Comparison of ENCODE assay signal across 8 cellular contexts in genomic region chr7:45574521-45575500, GRCh38. TPM values are rescaled to one million over a fixed set of nuclear protein-coding genes. Genes with fewer than 3 reads are reported as not detected.
DNase-seq lines count a peak whose midpoint lies in the region; ATAC-seq, FAIRE-seq and TF ChIP-seq lines count a peak whose summit lies in the region.

No MANE protein-coding gene starts in this region.

- H3K79me2 ChIP-seq in GM12878 (ENCODE audit: control insufficient read depth, insufficient read depth, low read length), result no peaks in the 10 kb centered on the region

- TF ChIP-seq CTCF in LNCaP clone FGC (IDR thresholded peaks at IDR 0.05; ENCODE audit: control insufficient read depth, extremely low read depth, insufficient read depth) (peak; percentile 51), GM12878 (IDR thresholded peaks at IDR 0.05 in 2 of 3, conservative IDR thresholded peaks at IDR 0.05 in 1 of 3; ENCODE audit: control insufficient read depth in 2 of 3, extremely low read depth in 1 of 3, insufficient read depth in 1 of 3, low read depth in 3 of 3, low read length in 3 of 3) (no peak), testis (IDR thresholded peaks at IDR 0.05) (no peak)

- 12% methylated on average over 47 of the region's 104 CpGs for WGBS in GM12878 (ENCODE audit: insufficient coverage, insufficient replicate concordance, low lambda C conversion rate, missing lambda C conversion rate)
- WGBS in testis, 2 donors, result 0 to 1% methylated on average over 19 to 61 of the region's 104 CpGs

- H3K9me3 ChIP-seq in GM12878 (replicated peaks; ENCODE audit: control insufficient read depth, insufficient read depth, low read length) (no peaks in the 10 kb centered on the region), iPS-18c (ENCODE audit: control insufficient read depth, insufficient read depth, low read length) (peaks cover 3% of the 10 kb centered on the region), testis (no peaks in the 10 kb centered on the region)

- no peaks in the 10 kb centered on the region for H4K20me1 ChIP-seq in GM12878 (ENCODE audit: control insufficient read depth, insufficient read depth)

- H3K36me3 ChIP-seq in GM12878 (ENCODE audit: control insufficient read depth in 2 of 2, insufficient read depth in 2 of 2, low read length in 1 of 2) (no peaks in the 10 kb centered on the region), testis (ENCODE audit: low read depth, missing control alignments) (no peaks in the 10 kb centered on the region)

- H3K9ac ChIP-seq in GM12878 (ENCODE audit: control insufficient read depth, insufficient read depth, low read length), result no peak overlapping the region

- no peak for FAIRE-seq in GM12878 (lab: Jason Lieb, UNC)

- CTCF ChIA-PET in GM12878 (lab: Yijun Ruan, JAX), result no interaction called here

- no peak overlapping the region for H2AFZ ChIP-seq in GM12878 (ENCODE audit: control insufficient read depth, low read depth, low read length)

- no peaks in the 10 kb centered on the region for H3K4me1 ChIP-seq in GM12878 (ENCODE audit: control insufficient read depth, insufficient read depth, low read length)
- peaks cover 2% of the 10 kb centered on the region for H3K4me1 ChIP-seq in testis

- RAD21 ChIA-PET in GM12878 (lab: Charles Lee; ENCODE audit: unreplicated experiment), result no interaction called here

- intact Hi-C loops in GM12878 (cut with micrococcal nuclease; ENCODE audit: unreplicated experiment) (no loop called here), testis (cut with DNase I; ENCODE audit: low total_unique reads) (no loop called here)

- TF ChIP-seq RAD21 in GM12878 (IDR thresholded peaks at IDR 0.05; ENCODE audit: insufficient read depth, low read depth, low read length), result no peak

- peaks cover 6 to 14% of the 10 kb centered on the region in 2 experiments for H3K27me3 ChIP-seq in GM12878 (replicated peaks in 1 of 2; ENCODE audit: control insufficient read depth in 2 of 2, insufficient read depth in 2 of 2, low read length in 1 of 2)
- H3K27me3 ChIP-seq in testis, result no peaks in the 10 kb centered on the region

- peak; percentile 16 for DNase-seq in activated effector memory CD4-positive, alpha-beta T cell treated with anti-CD3 and anti-CD28 coated beads, Interleukin-2, amount 50 U/mL, for 16 hours
- DNase-seq in activated effector memory CD4-positive, alpha-beta T cell treated with Interleukin-2 at 50 U/mL for 16 hours, result no peak
- DNase-seq in LNCaP clone FGC (ENCODE audit: low read depth) (peak; percentile 19), GM12878 (ENCODE audit: low read depth, low spot score) (no peak), testis (no peak), DMS114 treated with DMSO at 0.1 percent for 48 hours (lab: John Stamatoyannopoulos, UW; ENCODE audit: unreplicated experiment) (no peak)

- in situ Hi-C loops in GM12878 (cut with MboI), result no loop called here

- H3K27ac ChIP-seq in GM12878 (ENCODE audit: control insufficient read depth, insufficient read depth), result no peak overlapping the region
- no peak overlapping the region for H3K27ac ChIP-seq in testis

- peak overlapping the region; percentile 50; the same call in 1 of the 2 replicates for H3K4me2 ChIP-seq in GM12878 (ENCODE audit: control insufficient read depth, insufficient read depth)

- peak; percentile 58 for ATAC-seq in GM12878
- no peak for ATAC-seq in HG03045 (IDR thresholded peaks at IDR 0.05; ENCODE audit: unreplicated experiment)

- peak overlapping the region; percentile 60 for H3K4me3 ChIP-seq in LNCaP clone FGC (ENCODE audit: low read depth, low read length)
- no peak overlapping the region for H3K4me3 ChIP-seq in GM12878
- H3K4me3 ChIP-seq in iPS-18c (ENCODE audit: insufficient read depth, low read depth, low read length), result peak overlapping the region; percentile 74
- peak overlapping the region; percentile 45 to 65 for H3K4me3 ChIP-seq in testis

- no peak for TF ChIP-seq EP300 in GM12878 (IDR thresholded peaks at IDR 0.05; ENCODE audit: borderline replicate concordance in 1 of 2, control insufficient read depth in 1 of 2, low read depth in 2 of 2, low read length in 2 of 2)

- no TSS peak for BruUV-seq in GM12878 (replicated peaks; lab: Mats Ljungman, UMichigan)

- POLR2A ChIA-PET in GM12878 (lab: Charles Lee), result no interaction called here

- TF ChIP-seq POLR2A in GM12878 (IDR thresholded peaks at IDR 0.05; ENCODE audit: low read depth, low read length) (no peak), testis (IDR thresholded peaks at IDR 0.05) (no peak)

- SMC1A ChIA-PET in GM12878 (lab: Charles Lee; ENCODE audit: uncharacterized antibody, unreplicated experiment), result interaction anchor here (0.7 kb wide), 1 partner anchor 23 kb away, joined by 3 read pairs; no protein-coding TSS in a partner anchor

TF ChIP-seq in GM12878, 131 proteins besides CTCF, POLR2A, EP300 and RAD21:
- peak; percentile 72 for TF ChIP-seq HDAC6 (IDR thresholded peaks at IDR 0.05; ENCODE audit: unreplicated experiment)
- TF ChIP-seq SUZ12 (IDR thresholded peaks at IDR 0.05; ENCODE audit: unreplicated experiment), result peak; percentile 68
- no peak for TF ChIP-seq RELA (IDR thresholded peaks at IDR 0.05; ENCODE audit: borderline replicate concordance, partially characterized antibody)
TF ChIP-seq in GM12878: peak in this region for 2.

RNA-seq across cellular contexts. Expression of gene ADCY1, which starts 0.6 kb away (rescaled TPM):
- not detected in 2 replicates for total RNA-seq in GM12878 (2013; cell fraction: nucleolus; rRNA removed)
- total RNA-seq in GM12878 (2014; rRNA removed), result 0.54 and 0.56 TPM in 2 replicates
- 0.45 and 0.51 TPM in 2 replicates for total RNA-seq in GM12878 (2014; rRNA removed; fragmentation: Illumina TruSeq; extraction: Trizol)
- total RNA-seq in GM12878 (2021), result 1.3 and 1.4 TPM in 2 replicates
- polyA plus RNA-seq in GM12878 (2011; ENCODE audit: low read depth), result 0.20 TPM
- 0.03 TPM in 1 of 2 replicates, not detected in the other for polyA plus RNA-seq in GM12878 (2011; rRNA removed)
- polyA plus RNA-seq in GM12878 (2011; cell fraction: cytosol; rRNA removed), result 0.07 and 0.12 TPM in 2 replicates
- under 0.01 TPM in 1 of 2 replicates, not detected in the other for polyA plus RNA-seq in GM12878 (2011; cell fraction: nucleus; rRNA removed)
- polyA plus RNA-seq in GM12878 (2012), result 0.58 and 0.63 TPM in 2 replicates
- polyA plus RNA-seq in GM12878 (2014; fragmentation: Illumina TruSeq; extraction: Trizol), result 0.11 and 0.82 TPM in 2 replicates
- under 1 TPM; 0.13 to 0.15 TPM for polyA plus RNA-seq in GM12878 (2014; fragmentation: Nextera tagmentation; extraction: Ambion mirVana)
- polyA plus RNA-seq in GM12878 (2014; rRNA removed), result 0.91 and 1.2 TPM in 2 replicates
- polyA plus RNA-seq in GM12878 (2016; fragmentation: Nextera tagmentation; extraction: Ambion mirVana), result under 1 TPM; 0.13 to 0.20 TPM
- polyA minus RNA-seq in GM12878 (2011; rRNA and poly(A)+ RNA removed), result under 0.01 and 0.41 TPM in 2 replicates
- not detected in 2 replicates for polyA minus RNA-seq in GM12878 (2011; cell fraction: cytosol; rRNA and poly(A)+ RNA removed)
- polyA minus RNA-seq in GM12878 (2011; cell fraction: nucleus; rRNA and poly(A)+ RNA removed), result not detected in 2 replicates
- 10 to 100 TPM; 13.7 to 14.1 TPM for total RNA-seq in testis
- polyA plus RNA-seq in testis (ENCODE audit: insufficient read depth, low read depth, low replicate concordance), result 6.6 TPM

Comparison
In these comparisons a context has a peak if more than half of its experiments do, and no peak if none do; other contexts are left out.
1. DNase-seq: peak in activated effector memory CD4-positive, alpha-beta T cell treated with anti-CD3 and anti-CD28 coated beads, Interleukin-2, amount 50 U/mL, for 16 hours (single experiment) and LNCaP clone FGC (single experiment); none in activated effector memory CD4-positive, alpha-beta T cell treated with Interleukin-2 at 50 U/mL for 16 hours (single experiment), GM12878 (single experiment), testis (single experiment) and DMS114 treated with DMSO at 0.1 percent for 48 hours (single experiment).
2. RNA of gene ADCY1, which starts 0.6 kb away (total RNA-seq): 13.7 to 14.1 TPM in testis; 0.45 to 1.4 TPM in GM12878; every median in the first group is over 4 times any median in the second.